In the genomic region with DNA sequence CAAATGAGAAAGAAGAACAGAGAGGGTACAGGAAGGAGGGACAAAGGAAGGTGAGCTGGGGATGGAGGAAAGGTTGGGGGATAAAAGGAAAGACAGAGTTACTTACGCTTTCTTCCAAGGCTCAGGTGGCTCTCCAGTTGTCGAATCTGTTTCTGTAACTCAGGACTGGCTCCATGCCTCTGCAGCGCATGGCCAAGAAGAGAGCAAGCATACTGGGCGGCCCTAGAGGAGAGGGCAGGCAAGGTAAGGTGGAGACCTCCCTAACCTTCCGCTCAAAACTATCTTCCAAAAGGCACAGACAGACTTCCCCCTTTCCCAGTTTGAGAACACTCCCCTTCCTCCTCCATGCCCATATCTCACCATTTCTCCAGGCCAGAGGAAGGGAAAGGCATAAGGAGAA, we compare ENCODE assay signal across 8 cellular contexts.
DNase-seq lines count a peak whose midpoint lies in the region; ATAC-seq and TF ChIP-seq lines count a peak whose summit lies in the region.

No MANE protein-coding gene starts in this region.

- H3K9ac ChIP-seq in BLaER1 (peak overlapping the region; percentile 91), duodenal mucosa (ENCODE audit: low read depth in 1 of 2, low read length in 2 of 2) (peak overlapping the region; percentile 96 to 98)

- no peaks in the 10 kb centered on the region for H3K9me3 Mint-ChIP-seq in nephron progenitor cell

- peaks cover 49% of the 10 kb centered on the region for H3K36me3 Mint-ChIP-seq in nephron progenitor cell (ENCODE audit: low read depth)

- peaks cover 26% of the 10 kb centered on the region for H3K4me1 ChIP-seq in BLaER1
- peaks cover 12 to 19% of the 10 kb centered on the region in 2 donors for H3K4me1 ChIP-seq in duodenal mucosa (ENCODE audit: control insufficient read depth in 1 of 2, insufficient read depth in 2 of 2, low read length in 2 of 2)

- TF ChIP-seq CTCF in LNCaP clone FGC (IDR thresholded peaks at IDR 0.05; ENCODE audit: control insufficient read depth, extremely low read depth, insufficient read depth) (no peak), nephron progenitor cell (IDR thresholded peaks at IDR 0.05) (no peak)

- no peaks in the 10 kb centered on the region for H3K9me3 ChIP-seq in BLaER1
- H3K9me3 ChIP-seq in duodenal mucosa (ENCODE audit: control insufficient read depth in 1 of 2, low read length in 2 of 2), result no peaks in the 10 kb centered on the region

- H3K4me2 ChIP-seq in BLaER1, result peak overlapping the region; percentile 88

- peak overlapping the region; percentile 94 for H3K4me3 Mint-ChIP-seq in nephron progenitor cell

- no peaks in the 10 kb centered on the region for H3K27me3 Mint-ChIP-seq in nephron progenitor cell (ENCODE audit: low read depth, poor library complexity)

- peak overlapping the region; percentile 14 for H3K27ac Mint-ChIP-seq in nephron progenitor cell

- H3K4me3 ChIP-seq in BLaER1 (peak overlapping the region; percentile 94), LNCaP clone FGC (ENCODE audit: low read depth, low read length) (peak overlapping the region; percentile 87), duodenal mucosa (ENCODE audit: low read depth in 1 of 2, low read length in 2 of 2) (peak overlapping the region; percentile 98 to 100)

- H3K27ac ChIP-seq in BLaER1 (peak overlapping the region; percentile 80), duodenal mucosa (ENCODE audit: low read depth, low read length) (no peak overlapping the region)

- ATAC-seq in GM19455 (IDR thresholded peaks at IDR 0.05; ENCODE audit: unreplicated experiment), result no peak
- ATAC-seq in HG02981 (IDR thresholded peaks at IDR 0.05; ENCODE audit: unreplicated experiment), result no peak
- no peak for ATAC-seq in GM18502 (IDR thresholded peaks at IDR 0.05; ENCODE audit: poor library complexity, unreplicated experiment)

- H4K20me1 ChIP-seq in BLaER1, result no peaks in the 10 kb centered on the region

- H3K36me3 ChIP-seq in BLaER1 (peaks cover 53% of the 10 kb centered on the region), duodenal mucosa (ENCODE audit: control insufficient read depth in 1 of 2, insufficient read depth in 2 of 2, low read length in 2 of 2) (peaks cover 6 to 18% of the 10 kb centered on the region in 2 donors)

- DNase-seq in LNCaP clone FGC (ENCODE audit: low read depth), result no peak
- DNase-seq in nephron progenitor cell, result no peak
- DNase-seq in hypothalamus (lab: John Stamatoyannopoulos, UW), result no peak

- H3K4me1 Mint-ChIP-seq in nephron progenitor cell, result peaks cover 32% of the 10 kb centered on the region

- H3K27me3 ChIP-seq in BLaER1 (no peaks in the 10 kb centered on the region), duodenal mucosa (ENCODE audit: control insufficient read depth in 1 of 2, insufficient read depth in 2 of 2, low read length in 2 of 2) (no peaks in the 10 kb centered on the region)
